Comparison of ENCODE assay signal across 13 cellular contexts in the genomic region with DNA sequence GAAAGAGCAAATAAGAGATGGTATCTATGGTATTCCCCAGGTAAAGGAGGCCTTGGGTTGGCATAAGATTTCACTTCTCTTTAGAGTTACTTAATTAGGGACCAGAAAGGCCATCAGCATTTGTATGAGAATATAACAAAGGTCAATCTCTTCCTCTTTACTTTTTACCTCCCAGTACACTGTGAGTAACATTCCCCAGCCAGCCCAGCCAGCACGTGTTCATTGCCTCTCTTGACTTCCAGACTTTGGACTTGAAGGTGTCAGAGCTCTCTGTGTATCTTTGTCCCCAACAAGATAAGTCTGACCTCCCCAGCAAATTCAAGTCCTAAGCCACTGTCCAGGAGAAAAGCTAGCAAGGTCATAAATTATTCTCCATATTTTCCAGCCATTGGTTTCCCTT.
A peak's percentile ranks its signal among the peaks of the same experiment; 100 is the strongest.
DNase-seq lines count a peak whose midpoint lies in the region; ATAC-seq, FAIRE-seq and TF ChIP-seq lines count a peak whose summit lies in the region.
"Had no signal": no experiment of that assay in that cellular context is flagged by ENCODE, and none has a peak within 500 bp of the region (broad histone marks: within the 10 kb centered on the region; RNA-seq: fewer than 3 reads in every experiment).

No MANE protein-coding gene starts in this region.

- no peak overlapping the region for H3K18ac ChIP-seq in H1 (ENCODE audit: extremely low read depth, low read length)

- WGBS in H1 (ENCODE audit: extremely low coverage in 1 of 2, insufficient coverage in 1 of 2, insufficient read length in 1 of 2, insufficient replicate concordance in 2 of 2, low coverage in 1 of 2, low lambda C conversion rate in 2 of 2, missing lambda C conversion rate in 1 of 2), 2 experiments: 40% methylated on average over 1 of the region's 1 CpG; no CpG with 5 or more reads in 1 of the 2 experiments

- no peak overlapping the region for H2AFZ ChIP-seq in GM23338
- no peak overlapping the region for H2AFZ ChIP-seq in H1 (ENCODE audit: low read length)

- DNase-seq in GM23338 (ENCODE audit: low spot score): peak; percentile 4
- no peak for DNase-seq in H1 (ENCODE audit: low read depth in 1 of 2, low spot score in 2 of 2)
- peak; percentile 60 for DNase-seq in left lobe of liver (ENCODE audit: low spot score)
- DNase-seq in stimulated activated naive B cell treated with anti-CD40 and anti-IgM and Interleukin-4, amounts not matched to agents 10 μg/mL and 1 μg/mL and 100 μg/mL, for 72 hours: no peak
- DNase-seq in islet precursor cell: no peak
- DNase-seq in epidermal melanocyte (ENCODE audit: insufficient read length, low spot score): no peak
- DNase-seq in AG20443 (ENCODE audit: low spot score): no peak
- DNase-seq: AML-193; CD8-positive, alpha-beta memory T cell; DMS53; HCEC 1CT; HFFc6 had no signal

- H3K4me1 ChIP-seq in GM23338 (ENCODE audit: insufficient read depth) (peaks cover 6% of the 10 kb centered on the region; the same call in 1 of the 2 replicates), H1 (replicated peaks in 1 of 4; ENCODE audit: control insufficient read depth in 3 of 4, insufficient read depth in 4 of 4, low read length in 3 of 4) (no peaks in the 10 kb centered on the region)
- H3K4me1 ChIP-seq: BLaER1 had no signal

- H2BK5ac ChIP-seq in H1 (ENCODE audit: low read depth, low read length): no peak overlapping the region

- H3K9me3 ChIP-seq in H1 (ENCODE audit: insufficient read depth in 2 of 2, low read depth in 1 of 2, low read length in 1 of 2): no peaks in the 10 kb centered on the region

- H4K5ac ChIP-seq in H1 (ENCODE audit: insufficient read length, low read depth, low read length): no peak overlapping the region

- H3K36me3 ChIP-seq in GM23338 (ENCODE audit: insufficient read depth) (no peaks in the 10 kb centered on the region), H1 (ENCODE audit: control insufficient read depth in 2 of 4, insufficient read depth in 4 of 4, low read length in 3 of 4) (no peaks in the 10 kb centered on the region)

- peaks cover 12% of the 10 kb centered on the region; the same call in 2 of the 3 replicates for H3K4me1 Mint-ChIP-seq in GM23338
- peaks cover 0 to 1% of the 10 kb centered on the region in 2 donors for H3K4me1 Mint-ChIP-seq in stimulated activated naive B cell treated with anti-CD40 and anti-IgM and Interleukin-4, amounts not matched to agents 10 μg/mL and 1 μg/mL and 100 μg/mL, for 72 hours
- H3K4me1 Mint-ChIP-seq: CD8-positive, alpha-beta memory T cell had no signal

- H3K79me1 ChIP-seq in H1 (ENCODE audit: low read depth, low read length): no peaks in the 10 kb centered on the region

- H3K23me2 ChIP-seq in H1 (ENCODE audit: low read depth, low read length): no peaks in the 10 kb centered on the region

- no peak overlapping the region for H3K9ac ChIP-seq in H1 (replicated peaks in 1 of 4; ENCODE audit: extremely low read depth in 1 of 4, low read depth in 3 of 4, low read length in 3 of 4)
- H3K9ac ChIP-seq: BLaER1 had no signal

- H3F3A ChIP-seq in GM23338 (replicated peaks; ENCODE audit: low read depth): no peaks in the 10 kb centered on the region

- no peak overlapping the region for H3K23ac ChIP-seq in H1 (ENCODE audit: insufficient read length)

- H2AK5ac ChIP-seq in H1 (ENCODE audit: low read depth, low read length): no peak overlapping the region

- H3K27me3 ChIP-seq in GM23338 (ENCODE audit: insufficient read depth) (no peaks in the 10 kb centered on the region), H1 (replicated peaks in 1 of 4; ENCODE audit: control insufficient read depth in 3 of 4, extremely low read depth in 1 of 4, insufficient read depth in 3 of 4, low read length in 3 of 4) (no peaks in the 10 kb centered on the region)
- H3K27me3 ChIP-seq: BLaER1 had no signal

- no peaks in the 10 kb centered on the region for H3K9me2 ChIP-seq in GM23338 (ENCODE audit: insufficient read depth)

- H4K91ac ChIP-seq in H1 (replicated peaks; ENCODE audit: insufficient read length, low read length): no peak overlapping the region

- H2BK12ac ChIP-seq in H1 (ENCODE audit: low read depth, low read length): no peak overlapping the region

- no peak overlapping the region for H3K4me3 Mint-ChIP-seq in GM23338
- H3K4me3 Mint-ChIP-seq in stimulated activated naive B cell treated with anti-CD40 and anti-IgM and Interleukin-4, amounts not matched to agents 10 μg/mL and 1 μg/mL and 100 μg/mL, for 72 hours: no peak overlapping the region
- H3K4me3 Mint-ChIP-seq: CD8-positive, alpha-beta memory T cell; HFFc6 had no signal

- no peak for TF ChIP-seq POLR2A in H1 (IDR thresholded peaks at IDR 0.05; ENCODE audit: control extremely low read depth in 1 of 2, low read depth in 2 of 2, low read length in 2 of 2)

- no peaks in the 10 kb centered on the region for H4K20me1 ChIP-seq in GM23338 (replicated peaks; ENCODE audit: insufficient read depth)
- H4K20me1 ChIP-seq in H1 (replicated peaks in 1 of 2; ENCODE audit: control insufficient read depth in 1 of 2, insufficient read depth in 2 of 2, low read length in 2 of 2): no peaks in the 10 kb centered on the region
- H4K20me1 ChIP-seq: BLaER1 had no signal

- no peak overlapping the region for H3K4ac ChIP-seq in H1 (replicated peaks; ENCODE audit: insufficient read length, low read depth, low read length)

- no peak overlapping the region for H4K8ac ChIP-seq in H1 (ENCODE audit: extremely low read depth, insufficient read depth, low read length)

- no peak overlapping the region for H3K27ac Mint-ChIP-seq in GM23338
- no peak overlapping the region for H3K27ac Mint-ChIP-seq in stimulated activated naive B cell treated with anti-CD40 and anti-IgM and Interleukin-4, amounts not matched to agents 10 μg/mL and 1 μg/mL and 100 μg/mL, for 72 hours
- H3K27ac Mint-ChIP-seq: CD8-positive, alpha-beta memory T cell; HFFc6 had no signal

- no peak for TF ChIP-seq EP300 in H1 (IDR thresholded peaks at IDR 0.05; ENCODE audit: borderline replicate concordance in 1 of 2, low read depth in 2 of 2, low read length in 2 of 2)

- no peak overlapping the region for H3K4me3 ChIP-seq in GM23338
- no peak overlapping the region for H3K4me3 ChIP-seq in H1 (ENCODE audit: extremely low read depth in 1 of 4, insufficient read depth in 2 of 4, low read depth in 3 of 4, low read length in 4 of 4)
- H3K4me3 ChIP-seq: BLaER1 had no signal

- peaks cover 24% of the 10 kb centered on the region for H3K36me3 Mint-ChIP-seq in GM23338 (ENCODE audit: low read depth)
- no peaks in the 10 kb centered on the region for H3K36me3 Mint-ChIP-seq in stimulated activated naive B cell treated with anti-CD40 and anti-IgM and Interleukin-4, amounts not matched to agents 10 μg/mL and 1 μg/mL and 100 μg/mL, for 72 hours
- H3K36me3 Mint-ChIP-seq: CD8-positive, alpha-beta memory T cell had no signal

- CTCF ChIA-PET in H1 (lab: Charles Lee; ENCODE audit: partially characterized antibody): no interaction called here

- H3K4me2 ChIP-seq in GM23338 (no peak overlapping the region), H1 (ENCODE audit: insufficient read depth in 1 of 2, low read depth in 2 of 2, low read length in 2 of 2) (no peak overlapping the region)
- H3K4me2 ChIP-seq: BLaER1 had no signal

- H3K56ac ChIP-seq in H1 (replicated peaks; ENCODE audit: insufficient read length, low read depth, low read length): no peak overlapping the region

- H2BK20ac ChIP-seq in H1 (ENCODE audit: low read length): no peak overlapping the region

- H3K79me2 ChIP-seq in GM23338 (replicated peaks; ENCODE audit: insufficient read depth): no peaks in the 10 kb centered on the region
- no peaks in the 10 kb centered on the region for H3K79me2 ChIP-seq in H1 (ENCODE audit: control insufficient read depth in 1 of 2, insufficient read depth in 2 of 2, low read length in 2 of 2)

- TF ChIP-seq CTCF in GM23338 (conservative IDR thresholded peaks at IDR 0.05; ENCODE audit: low read depth in 2 of 2): no peak
- TF ChIP-seq CTCF in H1 (IDR thresholded peaks at IDR 0.05; ENCODE audit: control extremely low read depth in 1 of 3, insufficient read depth in 1 of 3, low read depth in 1 of 3, low read length in 3 of 3): no peak

- H3K27ac ChIP-seq in GM23338 (ENCODE audit: low read depth): no peak overlapping the region
- no peak overlapping the region for H3K27ac ChIP-seq in H1 (ENCODE audit: low read depth, low read length)
- H3K27ac ChIP-seq: BLaER1 had no signal

- TF ChIP-seq RAD21 in H1 (IDR thresholded peaks at IDR 0.05 in 1 of 2, conservative IDR thresholded peaks at IDR 0.05 in 1 of 2; ENCODE audit: low read depth in 2 of 2, low read length in 2 of 2): no peak

- ATAC-seq in GM23338: no peak
- peak; percentile 87 for ATAC-seq in left lobe of liver
- peak; percentile 34 to 57 for ATAC-seq in stimulated activated naive B cell treated with anti-CD40 and anti-IgM and Interleukin-4, amounts not matched to agents 10 μg/mL and 1 μg/mL and 100 μg/mL, for 72 hours (replicated peaks)

- H3K27me3 Mint-ChIP-seq in GM23338 (ENCODE audit: insufficient read depth, low read depth, poor library complexity): no peaks in the 10 kb centered on the region
- H3K27me3 Mint-ChIP-seq in stimulated activated naive B cell treated with anti-CD40 and anti-IgM and Interleukin-4, amounts not matched to agents 10 μg/mL and 1 μg/mL and 100 μg/mL, for 72 hours: no peaks in the 10 kb centered on the region

- H3K9me3 Mint-ChIP-seq in GM23338: peaks cover 5% of the 10 kb centered on the region; the same call in 2 of the 3 replicates
- H3K9me3 Mint-ChIP-seq in stimulated activated naive B cell treated with anti-CD40 and anti-IgM and Interleukin-4, amounts not matched to agents 10 μg/mL and 1 μg/mL and 100 μg/mL, for 72 hours: no peaks in the 10 kb centered on the region
- H3K9me3 Mint-ChIP-seq: HFFc6 had no signal

- peak; percentile 77 for FAIRE-seq in H1 (lab: Jason Lieb, UNC)

- no peak overlapping the region for H2BK15ac ChIP-seq in H1 (ENCODE audit: low read length)

- no peak overlapping the region for H3K14ac ChIP-seq in H1 (ENCODE audit: insufficient read length)

- POLR2A ChIA-PET in H1 (lab: Charles Lee; ENCODE audit: partially characterized antibody): no interaction called here

- H2BK120ac ChIP-seq in H1 (replicated peaks; ENCODE audit: low read depth, low read length): no peak overlapping the region

TF ChIP-seq in GM23338, 12 proteins besides CTCF, POLR2A, EP300 and RAD21 (continues in another document):
- TF ChIP-seq EZH2phosphoT487 (IDR thresholded peaks at IDR 0.05; ENCODE audit: unreplicated experiment) (no peak), ZNF114 (CRISPR knock-in tag; IDR thresholded peaks at IDR 0.05) (no peak), EZH2 (IDR thresholded peaks at IDR 0.05; ENCODE audit: low read depth, unreplicated experiment) (no peak), ZNF331 (CRISPR knock-in tag; IDR thresholded peaks at IDR 0.05; ENCODE audit: low read depth) (no peak), POLR2AphosphoS5 (IDR thresholded peaks at IDR 0.05; ENCODE audit: low read depth) (no peak)

TF ChIP-seq in H1, 55 proteins besides CTCF, POLR2A, EP300 and RAD21:
- TF ChIP-seq JUND (IDR thresholded peaks at IDR 0.05; ENCODE audit: low read length): no peak
- no peak for TF ChIP-seq TCF12 (IDR thresholded peaks at IDR 0.05; ENCODE audit: low read depth, low read length)
- no peak for TF ChIP-seq TAF7 (optimal IDR thresholded peaks at IDR 0.05; ENCODE audit: borderline replicate concordance, low read depth, low read length)

Comparison
In these comparisons a context has a peak if more than half of its experiments do, and no peak if none do; other contexts are left out.
1. DNase-seq: peak in GM23338 (single experiment) and left lobe of liver (single experiment); none in H1 (0 of 2), stimulated activated naive B cell treated with anti-CD40 and anti-IgM and Interleukin-4, amounts not matched to agents 10 μg/mL and 1 μg/mL and 100 μg/mL, for 72 hours (single experiment), islet precursor cell (single experiment), epidermal melanocyte (single experiment) and AG20443 (single experiment).